Comparison of ENCODE assay signal across 8 cellular contexts in the genomic region with DNA sequence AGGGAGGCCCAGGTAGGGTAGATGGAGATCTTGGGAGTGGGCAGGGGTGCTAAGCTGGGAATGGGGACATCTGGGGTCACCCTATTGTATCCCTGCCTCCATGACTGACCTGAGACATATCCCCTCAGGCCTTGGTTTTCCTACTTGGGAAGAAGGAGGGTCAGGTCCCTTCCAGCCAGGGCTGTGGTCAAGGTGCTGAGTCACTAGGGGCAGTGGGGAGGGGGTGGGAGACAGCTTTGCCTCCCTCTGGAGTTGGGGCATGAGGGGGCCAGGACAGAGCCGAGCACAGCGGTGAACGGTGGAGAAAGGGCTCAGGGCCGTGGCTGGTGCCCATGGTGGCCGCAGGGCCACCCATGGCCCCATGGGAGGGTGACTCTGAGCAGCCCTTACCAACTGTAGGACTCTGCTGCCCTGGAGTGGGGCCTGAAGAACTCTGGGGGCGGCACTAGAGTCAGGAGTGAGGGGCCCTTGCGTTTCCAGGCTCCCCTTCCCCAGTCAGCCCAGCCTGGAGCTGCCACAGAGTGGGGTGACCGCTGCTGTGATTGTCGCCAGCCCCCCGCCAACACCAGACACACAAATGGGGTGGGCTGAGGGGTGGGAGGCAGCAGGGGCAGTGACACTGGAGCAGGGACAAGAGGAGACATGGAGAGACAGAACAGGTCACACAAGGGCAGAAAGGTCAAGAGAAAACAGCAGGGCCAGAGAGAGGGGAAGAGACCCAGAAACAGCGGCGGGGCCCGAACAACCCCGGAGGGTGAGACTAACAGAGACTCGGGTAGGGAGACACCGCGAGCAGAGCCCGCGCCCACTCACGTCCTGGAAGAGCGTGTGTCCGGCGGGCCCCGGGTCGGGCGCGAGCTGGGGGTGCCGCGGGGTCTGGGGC.
A peak's percentile ranks its signal among the peaks of the same experiment; 100 is the strongest.
DNase-seq lines count a peak whose midpoint lies in the region.

No MANE protein-coding gene starts in this region.

- intact Hi-C loops in posterior cingulate gyrus (cut with DNase I), result no loop called here

- H3K4me1 ChIP-seq in adipocyte (ENCODE audit: control insufficient read depth, insufficient read depth, low read length), result peaks cover 58% of the 10 kb centered on the region
- H3K4me1 ChIP-seq in subcutaneous abdominal adipose tissue (ENCODE audit: control insufficient read depth in 5 of 5, insufficient read depth in 5 of 5, low read length in 5 of 5), result peaks cover 16 to 65% (median 60%) of the 10 kb centered on the region in 5 donors

- DNase-seq in NCI-H2171 treated with DMSO at 0.1 percent for 48 hours (lab: John Stamatoyannopoulos, UW), result peak; percentile 40
- DNase-seq in NCI-H2171 (lab: John Stamatoyannopoulos, UW), result no peak
- DNase-seq in HK-2 (ENCODE audit: unreplicated experiment), result peak; percentile 64
- no peak for DNase-seq in adipocyte (ENCODE audit: low read depth)
- DNase-seq in amniotic stem cell (lab: John Stamatoyannopoulos, UW), result no peak
- no peak for DNase-seq in posterior cingulate gyrus

- H3K27me3 ChIP-seq in adipocyte (replicated peaks; ENCODE audit: control insufficient read depth, insufficient read depth, low read length) (no peaks in the 10 kb centered on the region), layer of hippocampus (ENCODE audit: control insufficient read depth, insufficient read depth, low read length) (no peaks in the 10 kb centered on the region), subcutaneous abdominal adipose tissue (ENCODE audit: control insufficient read depth in 5 of 5, insufficient read depth in 4 of 5, low read length in 5 of 5) (no peaks in the 10 kb centered on the region)

- H3K9me3 ChIP-seq in adipocyte (ENCODE audit: control insufficient read depth, low read length), result no peaks in the 10 kb centered on the region
- H3K9me3 ChIP-seq in subcutaneous abdominal adipose tissue (ENCODE audit: control insufficient read depth in 5 of 5, low read length in 5 of 5), result no peaks in the 10 kb centered on the region

- H3K9ac ChIP-seq in adipocyte (ENCODE audit: low read length) (peak overlapping the region; percentile 93), subcutaneous abdominal adipose tissue (ENCODE audit: low read length in 5 of 5) (peak overlapping the region; percentile 57 to 84 (median 70))

- H3K4me3 ChIP-seq in adipocyte (ENCODE audit: low read length) (peak overlapping the region; percentile 89), subcutaneous abdominal adipose tissue (ENCODE audit: low read depth in 1 of 5, low read length in 5 of 5) (peak overlapping the region; percentile 62 to 77 (median 75))

- peaks cover 26% of the 10 kb centered on the region for H3K36me3 ChIP-seq in adipocyte (ENCODE audit: control insufficient read depth, insufficient read depth, low read length, severe bottlenecking)
- H3K36me3 ChIP-seq in subcutaneous abdominal adipose tissue (ENCODE audit: control insufficient read depth in 5 of 5, insufficient read depth in 5 of 5, low read length in 5 of 5), result peaks cover 0 to 26% (median 13%) of the 10 kb centered on the region in 5 donors

- peak overlapping the region; percentile 88 for H3K27ac ChIP-seq in layer of hippocampus (ENCODE audit: low read depth, low read length)
- H3K27ac ChIP-seq in subcutaneous abdominal adipose tissue (ENCODE audit: low read depth, low read length), result no peak overlapping the region

Comparison
In these comparisons a context has a peak if more than half of its experiments do, and no peak if none do; other contexts are left out.
1. DNase-seq: peak in NCI-H2171 treated with DMSO at 0.1 percent for 48 hours (single experiment) and HK-2 (single experiment); none in NCI-H2171 (single experiment), adipocyte (single experiment), amniotic stem cell (single experiment) and posterior cingulate gyrus (0 of 10).